Comparison of ENCODE assay signal across 1 cellular context in genomic region chr1:109389638-109390341, GRCh38.
TF ChIP-seq lines count a peak whose summit lies in the region.

No MANE protein-coding gene starts in this region.

TF ChIP-seq in K562, 482 proteins besides CTCF, POLR2A, EP300 and RAD21 (continued from another document and continues in another):
- TF ChIP-seq CREB1 (IDR thresholded peaks at IDR 0.05) (no peak), CREB1 (CRISPR knock-in tag; IDR thresholded peaks at IDR 0.05) (no peak), ZNF778 (CRISPR knock-in tag; IDR thresholded peaks at IDR 0.05) (no peak), TCFL5 (CRISPR knock-in tag; conservative IDR thresholded peaks at IDR 0.05) (no peak), MAFG (tag; conservative IDR thresholded peaks at IDR 0.05) (peak; percentile 74), ZNF23 (CRISPR knock-in tag; IDR thresholded peaks at IDR 0.05) (peak; percentile 43; the same call in 1 of the 2 replicates), CUX1 (CRISPR knock-in tag; IDR thresholded peaks at IDR 0.05) (no peak), RUNX1 (IDR thresholded peaks at IDR 0.05; ENCODE audit: low read depth) (no peak), SMARCE1 (IDR thresholded peaks at IDR 0.05) (peak; percentile 98), RFX5 (IDR thresholded peaks at IDR 0.05; ENCODE audit: low read depth, low read length) (no peak), ZEB2 (IDR thresholded peaks at IDR 0.05) (peak; percentile 93), HBP1 (CRISPR knock-in tag; IDR thresholded peaks at IDR 0.05) (0 out of 2 replicates have a peak, but pooled peaks have one; percentile 56), NBN (IDR thresholded peaks at IDR 0.05; ENCODE audit: low read depth) (peak; percentile 97), RBM22 (IDR thresholded peaks at IDR 0.05; ENCODE audit: low read depth, low read length, poor library complexity, severe bottlenecking) (no peak), KDM5B (IDR thresholded peaks at IDR 0.05; ENCODE audit: insufficient replicate concordance, low read depth, low read length) (peak; percentile 80), CBFA2T2 (conservative IDR thresholded peaks at IDR 0.05) (no peak), ZNF239 (CRISPR knock-in tag; IDR thresholded peaks at IDR 0.05) (no peak), DEAF1 (CRISPR knock-in tag; IDR thresholded peaks at IDR 0.05) (0 out of 2 replicates have a peak, but pooled peaks have one; percentile 22), SRSF3 (IDR thresholded peaks at IDR 0.05; ENCODE audit: insufficient read depth, low read length) (no peak), MBD2 (IDR thresholded peaks at IDR 0.05; ENCODE audit: borderline replicate concordance, low read depth) (peak; percentile 59; the same call in 1 of the 2 replicates), SFPQ (IDR thresholded peaks at IDR 0.05; ENCODE audit: low read depth, low read length) (no peak), ZNF174 (CRISPR knock-in tag; IDR thresholded peaks at IDR 0.05) (no peak), ZC3H11A (IDR thresholded peaks at IDR 0.05; ENCODE audit: low read depth, low read length) (no peak), HCFC1 (IDR thresholded peaks at IDR 0.05; ENCODE audit: low read depth, low read length) (no peak), ELF2 (CRISPR knock-in tag; IDR thresholded peaks at IDR 0.05) (no peak), ZNF785 (CRISPR knock-in tag; IDR thresholded peaks at IDR 0.05) (no peak), SREBF1 (IDR thresholded peaks at IDR 0.05; ENCODE audit: borderline replicate concordance, low read depth, low read length) (no peak), RBM15 (IDR thresholded peaks at IDR 0.05; ENCODE audit: insufficient read depth, low read length) (no peak), CHAMP1 (IDR thresholded peaks at IDR 0.05) (no peak), SMARCA5 (IDR thresholded peaks at IDR 0.05) (peak; percentile 36; the same call in 1 of the 2 replicates), SRSF7 (optimal IDR thresholded peaks at IDR 0.05; ENCODE audit: low read depth, low read length) (no peak), ZNF384 (IDR thresholded peaks at IDR 0.05; ENCODE audit: low read depth, low read length) (peak; percentile 93), NR2C1 (IDR thresholded peaks at IDR 0.05) (no peak), NR2C1 (tag; IDR thresholded peaks at IDR 0.05) (no peak), CBFA2T3 (IDR thresholded peaks at IDR 0.05) (peak; percentile 63), ZFP91 (CRISPR knock-in tag; IDR thresholded peaks at IDR 0.05) (no peak), ASH1L (IDR thresholded peaks at IDR 0.05; ENCODE audit: borderline replicate concordance, low read depth, partially characterized antibody) (peak; percentile 23), PHB2 (IDR thresholded peaks at IDR 0.05; ENCODE audit: low read depth) (no peak), FOXP1 (CRISPR knock-in tag; IDR thresholded peaks at IDR 0.05) (no peak), ZNF551 (CRISPR knock-in tag; IDR thresholded peaks at IDR 0.05) (no peak), ZFP30 (CRISPR knock-in tag; IDR thresholded peaks at IDR 0.05; ENCODE audit: borderline replicate concordance) (no peak), UBTF (IDR thresholded peaks at IDR 0.05; ENCODE audit: borderline replicate concordance in 1 of 2, low read depth in 2 of 2, low read length in 2 of 2) (no peak), ZFP36 (IDR thresholded peaks at IDR 0.05; ENCODE audit: low read depth, low read length, partially characterized antibody) (no peak), ZKSCAN1 (IDR thresholded peaks at IDR 0.05; ENCODE audit: low read depth, low read length) (0 out of 2 replicates have a peak, but pooled peaks have one; percentile 22), HNRNPLL (IDR thresholded peaks at IDR 0.05; ENCODE audit: low read depth, low read length, poor library complexity, severe bottlenecking) (no peak), BCOR (IDR thresholded peaks at IDR 0.05) (no peak; the same call in 1 of the 2 replicates), ARID2 (IDR thresholded peaks at IDR 0.05) (peak; percentile 5; the same call in 1 of the 2 replicates), RFX1 (IDR thresholded peaks at IDR 0.05) (no peak)
